ENCODE assay signal across 33 cellular contexts in the genomic region with DNA sequence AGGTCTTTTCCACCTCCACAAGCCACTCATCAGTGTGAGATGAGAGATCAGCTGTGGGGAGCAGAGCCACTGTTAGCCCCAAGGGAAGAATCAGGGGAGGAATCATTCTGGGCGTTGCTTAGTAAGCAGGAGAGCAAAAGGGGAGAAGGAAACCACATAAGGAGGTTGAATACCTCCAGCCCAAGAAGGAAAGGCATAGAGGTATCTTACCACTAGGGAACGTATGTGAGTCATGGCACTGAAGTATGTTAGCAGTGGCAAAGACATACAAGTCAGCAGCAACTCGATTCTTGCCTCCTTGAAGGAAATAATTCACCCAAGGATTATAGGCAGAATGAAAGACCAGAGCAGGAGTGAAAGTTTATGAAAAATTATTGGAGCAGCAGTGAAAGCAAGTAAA. TPM values are rescaled to one million over a fixed set of nuclear protein-coding genes. Genes with fewer than 3 reads are reported as not detected.
"Had no signal": no experiment of that assay in that cellular context is flagged by ENCODE, and none has a peak within 500 bp of the region (broad histone marks: within the 10 kb centered on the region; RNA-seq: fewer than 3 reads in every experiment).

No MANE protein-coding gene starts in this region.

- DNase-seq: activated B cell treated with CpG ODN at 0.5 μM for 24 hours; activated CD4-positive, alpha-beta memory T cell treated with anti-CD3 and anti-CD28 coated beads for 36 hours; activated CD4-positive, alpha-beta T cell treated with anti-CD3 and anti-CD28 coated beads for 4 hours; activated CD4-positive, alpha-beta T cell treated with anti-CD3 and anti-CD28 coated beads, Interleukin-2, amount 50 U/mL, for 1 hour; activated CD4-positive, CD25-positive, alpha-beta regulatory T cell treated with anti-CD3 and anti-CD28 coated beads, Interleukin-2, amount 50 U/mL, for 72 hours; activated CD8-positive, alpha-beta memory T cell treated with anti-CD3 and anti-CD28 coated beads, Interleukin-2, amount 50 U/mL, for 4 hours; activated gamma-delta T cell; activated naive CD4-positive, alpha-beta T cell treated with Interleukin-2 at 50 U/mL for 16 hours; activated naive CD8-positive, alpha-beta T cell treated with anti-CD3 and anti-CD28 coated beads, Interleukin-2, amount 10 ng/mL, durations not matched to agents 7 days and 5 days; activated T-cell treated with anti-CD3 and anti-CD28 coated beads for 4 hours; activated T-cell treated with anti-CD3 and anti-CD28 coated beads, Interleukin-2, amount 50 U/mL, for 4 hours; amygdala; caudate nucleus; Kasumi-1; KG1; MM.1S; MV-4-11; NCI-H1092; NCI-H1436 treated with DMSO at 0.1 percent for 48 hours; NCI-H1694 treated with DMSO at 0.1 percent for 48 hours; NCI-H345; NCI-H526; NK-92 treated with Interleukin-12 subunit alpha and Interleukin-12 subunit beta, amount 100 ng/mL, for 24 hours; Right ventricle myocardium superior; SW 1271; T-helper 1 cell; T-helper 2 cell; T-helper 9 cell had no signal

- H3K36me3 ChIP-seq: ascending aorta had no signal

- H3K27me3 ChIP-seq: ascending aorta had no signal

- H3K4me3 Mint-ChIP-seq: activated B cell treated with CpG ODN at 0.5 μM for 24 hours; activated CD4-positive, alpha-beta memory T cell treated with anti-CD3 and anti-CD28 coated beads for 36 hours; activated naive CD4-positive, alpha-beta T cell treated with anti-CD3 and anti-CD28 coated beads, Interleukin-2, amount 50 U/mL, for 24 hours; activated naive CD8-positive, alpha-beta T cell treated with anti-CD3 and anti-CD28 coated beads, Interleukin-2, amount 10 ng/mL, durations not matched to agents 7 days and 5 days; activated T-cell treated with anti-CD3 and anti-CD28 coated beads, Interleukin-2, amount 50 U/mL, for 4 hours had no signal

- H3K27ac ChIP-seq: ascending aorta, VCaP had no signal

- ATAC-seq: activated T-cell treated with anti-CD3 and anti-CD28 coated beads, Interleukin-2, amount 50 U/mL, for 4 hours had no signal

- H3K4me3 ChIP-seq: ascending aorta had no signal

- H3K36me3 Mint-ChIP-seq: activated naive CD4-positive, alpha-beta T cell treated with anti-CD3 and anti-CD28 coated beads, Interleukin-2, amount 50 U/mL, for 24 hours; activated naive CD8-positive, alpha-beta T cell treated with anti-CD3 and anti-CD28 coated beads, Interleukin-2, amount 10 ng/mL, durations not matched to agents 7 days and 5 days had no signal

- H3K27me3 Mint-ChIP-seq: activated B cell treated with CpG ODN at 0.5 μM for 24 hours had no signal

- H3K4me1 Mint-ChIP-seq: activated B cell treated with CpG ODN at 0.5 μM for 24 hours; activated naive CD4-positive, alpha-beta T cell treated with anti-CD3 and anti-CD28 coated beads, Interleukin-2, amount 50 U/mL, for 24 hours; activated naive CD8-positive, alpha-beta T cell treated with anti-CD3 and anti-CD28 coated beads, Interleukin-2, amount 10 ng/mL, durations not matched to agents 7 days and 5 days had no signal

- H3K27ac Mint-ChIP-seq: activated B cell treated with CpG ODN at 0.5 μM for 24 hours; activated CD4-positive, alpha-beta memory T cell treated with anti-CD3 and anti-CD28 coated beads for 36 hours; activated naive CD4-positive, alpha-beta T cell treated with anti-CD3 and anti-CD28 coated beads, Interleukin-2, amount 50 U/mL, for 24 hours; activated naive CD8-positive, alpha-beta T cell treated with anti-CD3 and anti-CD28 coated beads, Interleukin-2, amount 10 ng/mL, durations not matched to agents 7 days and 5 days had no signal

- H3K4me1 ChIP-seq: ascending aorta had no signal

- H3K9me3 ChIP-seq: ascending aorta had no signal

- H3K9me3 Mint-ChIP-seq: activated B cell treated with CpG ODN at 0.5 μM for 24 hours had no signal

RNA-seq across cellular contexts. Expression of a gene that starts 31.6 kb away (rescaled TPM):
- total RNA-seq: activated B cell treated with CpG ODN at 0.5 μM for 24 hours; activated CD4-positive, alpha-beta memory T cell treated with anti-CD3 and anti-CD28 coated beads for 36 hours; activated naive CD8-positive, alpha-beta T cell treated with anti-CD3 and anti-CD28 coated beads, Interleukin-2, amount 10 ng/mL, durations not matched to agents 7 days and 5 days; activated T-cell treated with anti-CD3 and anti-CD28 coated beads, Interleukin-2, amount 50 U/mL, for 4 hours; NCI-H460; OCI-LY7 had no signal
